In genomic region chr2:25316101-25316500, GRCh38 we compare ENCODE assay signal across 1 cellular context.
TF ChIP-seq lines count a peak whose summit lies in the region.

No MANE protein-coding gene starts in this region.

TF ChIP-seq in SK-N-SH, 30 proteins besides CTCF, POLR2A, EP300 and RAD21 (continued from another document):
- TF ChIP-seq IRF3 (IDR thresholded peaks at IDR 0.05; ENCODE audit: low read depth, low read length): no peak
- no peak for TF ChIP-seq ELF1 (IDR thresholded peaks at IDR 0.05)
